ENCODE assay signal across 8 cellular contexts in genomic region chr6:72621243-72622093, GRCh38. TPM values are rescaled to one million over a fixed set of nuclear protein-coding genes. Genes with fewer than 3 reads are reported as not detected.
A peak's percentile ranks its signal among the peaks of the same experiment; 100 is the strongest.
DNase-seq lines count a peak whose midpoint lies in the region; ATAC-seq and TF ChIP-seq lines count a peak whose summit lies in the region.

KCNQ5 (plus strand) TSS chr6:72622064.

- H3K4me1 Mint-ChIP-seq in activated T-helper 1 cell treated with anti-CD3 and anti-CD28 coated beads, Interleukin-12 subunit alpha, Interleukin-12 subunit beta, Interleukin-2, Interleukin-4 antibody, amounts not matched to agents 30 ng/mL and 10 ng/mL and 1 ng/mL, durations not matched to agents 14 hours and 24 hours and 36 hours (ENCODE audit: low read depth), result peaks cover 57% of the 10 kb centered on the region
- H3K4me1 Mint-ChIP-seq in progenitor cell of endocrine pancreas (ENCODE audit: low read depth), result peaks cover 17% of the 10 kb centered on the region

- H3K27me3 Mint-ChIP-seq in activated T-helper 1 cell treated with anti-CD3 and anti-CD28 coated beads, Interleukin-12 subunit alpha, Interleukin-12 subunit beta, Interleukin-2, Interleukin-4 antibody, amounts not matched to agents 30 ng/mL and 10 ng/mL and 1 ng/mL, durations not matched to agents 14 hours and 24 hours and 36 hours (ENCODE audit: insufficient read depth), result peaks cover 5% of the 10 kb centered on the region
- H3K27me3 Mint-ChIP-seq in progenitor cell of endocrine pancreas, result peaks cover 59% of the 10 kb centered on the region

- no peaks in the 10 kb centered on the region for H3K9me3 Mint-ChIP-seq in activated T-helper 1 cell treated with anti-CD3 and anti-CD28 coated beads, Interleukin-12 subunit alpha, Interleukin-12 subunit beta, Interleukin-2, Interleukin-4 antibody, amounts not matched to agents 30 ng/mL and 10 ng/mL and 1 ng/mL, durations not matched to agents 14 hours and 24 hours and 36 hours
- no peaks in the 10 kb centered on the region for H3K9me3 Mint-ChIP-seq in progenitor cell of endocrine pancreas (ENCODE audit: low read depth)

- no peak for TF ChIP-seq POLR2A in GM18505 (IDR thresholded peaks at IDR 0.05; ENCODE audit: borderline replicate concordance, extremely low read depth, insufficient read depth, insufficient read length)

- TF ChIP-seq CTCF in 22Rv1 (IDR thresholded peaks at IDR 0.05) (no peak), progenitor cell of endocrine pancreas (IDR thresholded peaks at IDR 0.05; ENCODE audit: unreplicated experiment) (no peak)

- ATAC-seq in GM18505 (IDR thresholded peaks at IDR 0.05; ENCODE audit: unreplicated experiment), result peak; percentile 3

- H3K36me3 ChIP-seq in MG63, result peaks cover 5% of the 10 kb centered on the region; the same call in 1 of the 2 replicates

- DNase-seq in MG63, result no peak
- DNase-seq in activated T-helper 1 cell treated with anti-CD3 and anti-CD28 coated beads, Interleukin-12 subunit alpha, Interleukin-12 subunit beta, Interleukin-2, Interleukin-4 antibody, amounts not matched to agents 30 ng/mL and 10 ng/mL and 1 ng/mL, durations not matched to agents 14 hours and 24 hours and 36 hours (ENCODE audit: low spot score), result no peak
- peak; percentile 36 for DNase-seq in germinal center (ENCODE audit: low spot score)
- peak; percentile 21 for DNase-seq in progenitor cell of endocrine pancreas (ENCODE audit: low spot score, unreplicated experiment)
- DNase-seq in NCI-H128 (lab: John Stamatoyannopoulos, UW; ENCODE audit: unreplicated experiment), result no peak
- DNase-seq in NCI-H2196 (lab: John Stamatoyannopoulos, UW; ENCODE audit: unreplicated experiment), result no peak

- H3K27me3 ChIP-seq in MG63, result no peaks in the 10 kb centered on the region

- peaks cover 8% of the 10 kb centered on the region for H3K36me3 Mint-ChIP-seq in activated T-helper 1 cell treated with anti-CD3 and anti-CD28 coated beads, Interleukin-12 subunit alpha, Interleukin-12 subunit beta, Interleukin-2, Interleukin-4 antibody, amounts not matched to agents 30 ng/mL and 10 ng/mL and 1 ng/mL, durations not matched to agents 14 hours and 24 hours and 36 hours (ENCODE audit: low read depth)
- H3K36me3 Mint-ChIP-seq in progenitor cell of endocrine pancreas (ENCODE audit: insufficient read depth), result no peaks in the 10 kb centered on the region

- H3K27ac ChIP-seq in 22Rv1, result peak within 1 kb of the TSS; percentile 47

- no peaks in the 10 kb centered on the region for H3K9me3 ChIP-seq in MG63

- intact Hi-C loops in activated T-helper 1 cell treated with anti-CD3 and anti-CD28 coated beads, Interleukin-12 subunit alpha, Interleukin-12 subunit beta, Interleukin-2, Interleukin-4 antibody, amounts not matched to agents 30 ng/mL and 10 ng/mL and 1 ng/mL, durations not matched to agents 14 hours and 24 hours and 36 hours (cut with micrococcal nuclease), result loop anchor here (2.0 to 10.0 kb wide), 9 partner anchors 119 to 1106 kb away; partner anchors contain the start of gene KHDC1

- H3K4me3 Mint-ChIP-seq in activated T-helper 1 cell treated with anti-CD3 and anti-CD28 coated beads, Interleukin-12 subunit alpha, Interleukin-12 subunit beta, Interleukin-2, Interleukin-4 antibody, amounts not matched to agents 30 ng/mL and 10 ng/mL and 1 ng/mL, durations not matched to agents 14 hours and 24 hours and 36 hours, result peak within 1 kb of the TSS; percentile 96
- peak within 1 kb of the TSS; percentile 78 for H3K4me3 Mint-ChIP-seq in progenitor cell of endocrine pancreas (ENCODE audit: low read depth)

- H3K27ac Mint-ChIP-seq in activated T-helper 1 cell treated with anti-CD3 and anti-CD28 coated beads, Interleukin-12 subunit alpha, Interleukin-12 subunit beta, Interleukin-2, Interleukin-4 antibody, amounts not matched to agents 30 ng/mL and 10 ng/mL and 1 ng/mL, durations not matched to agents 14 hours and 24 hours and 36 hours, result peak within 1 kb of the TSS; percentile 97
- H3K27ac Mint-ChIP-seq in progenitor cell of endocrine pancreas, result peak within 1 kb of the TSS; percentile 81

- H3K4me3 ChIP-seq in MG63, result peak within 1 kb of the TSS; percentile 87

RNA-seq across cellular contexts. Expression of gene KCNQ5, which starts in this region (rescaled TPM):
- 7.8 and 10.6 TPM in 2 replicates for total RNA-seq in MG63 (2014; rRNA removed; shearing (Covaris generic); ENCODE audit: low replicate concordance)
- 11.2 and 12.6 TPM in 2 replicates for total RNA-seq in activated T-helper 1 cell treated with anti-CD3 and anti-CD28 coated beads, Interleukin-12 subunit alpha, Interleukin-12 subunit beta, Interleukin-2, Interleukin-4 antibody, amounts not matched to agents 30 ng/mL and 10 ng/mL and 1 ng/mL, durations not matched to agents 14 hours and 24 hours and 36 hours
- total RNA-seq in progenitor cell of endocrine pancreas, result 0.53 and 1.0 TPM in 2 replicates

Comparison
In these comparisons a context has a peak if more than half of its experiments do, and no peak if none do; other contexts are left out.
1. DNase-seq: peak in germinal center (single experiment) and progenitor cell of endocrine pancreas (single experiment); none in MG63 (single experiment), activated T-helper 1 cell treated with anti-CD3 and anti-CD28 coated beads, Interleukin-12 subunit alpha, Interleukin-12 subunit beta, Interleukin-2, Interleukin-4 antibody, amounts not matched to agents 30 ng/mL and 10 ng/mL and 1 ng/mL, durations not matched to agents 14 hours and 24 hours and 36 hours (single experiment), NCI-H128 (single experiment) and NCI-H2196 (single experiment).